Comparison of ENCODE assay signal across 9 cellular contexts in genomic region chr13:47999973-48000372, GRCh38. TPM values are rescaled to one million over a fixed set of nuclear protein-coding genes. Genes with fewer than 3 reads are reported as not detected.
A peak's percentile ranks its signal among the peaks of the same experiment; 100 is the strongest.
DNase-seq lines count a peak whose midpoint lies in the region; ATAC-seq and TF ChIP-seq lines count a peak whose summit lies in the region.
"Had no signal": no experiment of that assay in that cellular context is flagged by ENCODE, and none has a peak within 500 bp of the region (broad histone marks: within the 10 kb centered on the region; RNA-seq: fewer than 3 reads in every experiment).

No MANE protein-coding gene starts in this region.

- H3K27ac Mint-ChIP-seq in stimulated activated naive CD8-positive, alpha-beta T cell treated with anti-CD3 and anti-CD28 coated beads, Interleukin-15, Interleukin-2, amounts not matched to agents 100 ng/mL and 50 ng/mL, for 24 hours, result peak overlapping the region; percentile 83

- H3K9me3 ChIP-seq in breast epithelium, result no peaks in the 10 kb centered on the region
- no peaks in the 10 kb centered on the region for H3K9me3 ChIP-seq in mononuclear cell (ENCODE audit: low read depth, low read length)
- H3K9me3 ChIP-seq: neutrophil had no signal

- intact Hi-C loops in breast epithelium (cut with DNase I; ENCODE audit: low total_unique reads), result loop anchor here (5.0 kb wide), 1 partner anchor 992 kb away; no protein-coding TSS in a partner anchor

- peak overlapping the region; percentile 96 for H3K4me3 Mint-ChIP-seq in stimulated activated naive CD8-positive, alpha-beta T cell treated with anti-CD3 and anti-CD28 coated beads, Interleukin-15, Interleukin-2, amounts not matched to agents 100 ng/mL and 50 ng/mL, for 24 hours

- peaks cover 22% of the 10 kb centered on the region for H3K36me3 Mint-ChIP-seq in stimulated activated naive CD8-positive, alpha-beta T cell treated with anti-CD3 and anti-CD28 coated beads, Interleukin-15, Interleukin-2, amounts not matched to agents 100 ng/mL and 50 ng/mL, for 24 hours (ENCODE audit: low read depth)

- H3K4me1 Mint-ChIP-seq in stimulated activated naive CD8-positive, alpha-beta T cell treated with anti-CD3 and anti-CD28 coated beads, Interleukin-15, Interleukin-2, amounts not matched to agents 100 ng/mL and 50 ng/mL, for 24 hours (ENCODE audit: low read depth), result peaks cover 44% of the 10 kb centered on the region

- no peak for TF ChIP-seq CTCF in breast epithelium (IDR thresholded peaks at IDR 0.05)

- H3K9me3 Mint-ChIP-seq in stimulated activated naive CD8-positive, alpha-beta T cell treated with anti-CD3 and anti-CD28 coated beads, Interleukin-15, Interleukin-2, amounts not matched to agents 100 ng/mL and 50 ng/mL, for 24 hours, result no peaks in the 10 kb centered on the region

- H3K36me3 ChIP-seq in breast epithelium, result no peaks in the 10 kb centered on the region
- H3K36me3 ChIP-seq: neutrophil had no signal

- TF ChIP-seq POLR2A in breast epithelium (IDR thresholded peaks at IDR 0.05), result no peak

- ATAC-seq in stimulated activated naive CD8-positive, alpha-beta T cell treated with anti-CD3 and anti-CD28 coated beads, Interleukin-15, Interleukin-2, amounts not matched to agents 100 U/mL and 50 U/mL, for 24 hours, result no peak
- ATAC-seq in HG03378 (IDR thresholded peaks at IDR 0.05; ENCODE audit: unreplicated experiment) (no peak), HG03045 (IDR thresholded peaks at IDR 0.05; ENCODE audit: unreplicated experiment) (no peak)

- H3K4me1 ChIP-seq in breast epithelium, result peaks cover 0 to 5% of the 10 kb centered on the region in 2 donors
- H3K4me1 ChIP-seq in mononuclear cell (ENCODE audit: insufficient read depth, low read length), result peaks cover 27% of the 10 kb centered on the region

- H3K27me3 ChIP-seq in breast epithelium (no peaks in the 10 kb centered on the region), mononuclear cell (ENCODE audit: insufficient read depth, low read length) (no peaks in the 10 kb centered on the region)
- H3K27me3 ChIP-seq: neutrophil had no signal

- H3K4me3 ChIP-seq in breast epithelium (peak overlapping the region; percentile 92 to 99 (median 98)), mononuclear cell (ENCODE audit: low read length) (peak overlapping the region; percentile 98)

- no peak for DNase-seq in stimulated activated naive CD8-positive, alpha-beta T cell treated with anti-CD3 and anti-CD28 coated beads, Interleukin-15, Interleukin-2, amounts not matched to agents 100 U/mL and 50 U/mL, for 24 hours
- DNase-seq in breast epithelium (ENCODE audit: low spot score in 2 of 2) (no peak), GM19238 (ENCODE audit: insufficient read length, low spot score) (no peak), GF-D8 (lab: John Stamatoyannopoulos, UW) (no peak)

- no peaks in the 10 kb centered on the region for H3K27me3 Mint-ChIP-seq in stimulated activated naive CD8-positive, alpha-beta T cell treated with anti-CD3 and anti-CD28 coated beads, Interleukin-15, Interleukin-2, amounts not matched to agents 100 ng/mL and 50 ng/mL, for 24 hours

- H3K27ac ChIP-seq in breast epithelium, result peak overlapping the region in 1 of 2 donors; percentile 86
- H3K27ac ChIP-seq: neutrophil had no signal

RNA-seq across cellular contexts. Expression of gene SUCLA2, which starts 1.1 kb away (rescaled TPM):
- total RNA-seq in breast epithelium (10 to 100 TPM; 42.3 to 75.4 (median 61.3) TPM), mononuclear cell (33.5 TPM)

RNA-seq across cellular contexts. Expression of gene NUDT15, which starts 37.6 kb away (rescaled TPM):
- 10 to 100 TPM in 1 of 3 donors, 1 to 10 TPM in 2; 8.0 to 12.1 (median 8.2) TPM for total RNA-seq in breast epithelium
- total RNA-seq in mononuclear cell, result 8.5 TPM
